10 cellular contexts compared by ENCODE assay signal in genomic region chr10:119251315-119251708, GRCh38. TPM values are rescaled to one million over a fixed set of nuclear protein-coding genes. Genes with fewer than 3 reads are reported as not detected.
DNase-seq lines count a peak whose midpoint lies in the region; ATAC-seq and TF ChIP-seq lines count a peak whose summit lies in the region.
"Had no signal": no experiment of that assay in that cellular context is flagged by ENCODE, and none has a peak within 500 bp of the region (broad histone marks: within the 10 kb centered on the region; RNA-seq: fewer than 3 reads in every experiment).

No MANE protein-coding gene starts in this region.

- no peaks in the 10 kb centered on the region for H3K79me2 ChIP-seq in osteoblast (ENCODE audit: insufficient read depth, low read length)

- H3K27me3 ChIP-seq in SJSA1 (replicated peaks) (no peaks in the 10 kb centered on the region), osteoblast (ENCODE audit: insufficient read depth, low read length) (no peaks in the 10 kb centered on the region), aorta (ENCODE audit: control insufficient read depth in 1 of 2, insufficient read depth in 2 of 2, low read length in 1 of 2) (no peaks in the 10 kb centered on the region)

- H3K4me3 ChIP-seq in SJSA1 (no peak overlapping the region), osteoblast (ENCODE audit: insufficient read depth, low read length) (no peak overlapping the region), aorta (ENCODE audit: low read length in 2 of 2) (no peak overlapping the region)

- no peak for ATAC-seq in HG03025 (IDR thresholded peaks at IDR 0.05; ENCODE audit: low FRiP score, unreplicated experiment)
- no peak for ATAC-seq in aorta (ENCODE audit: low FRiP score)
- no peak for ATAC-seq in GM21381 (IDR thresholded peaks at IDR 0.05; ENCODE audit: unreplicated experiment)

- H4K20me1 ChIP-seq in osteoblast (ENCODE audit: insufficient read depth, low read length), result no peaks in the 10 kb centered on the region

- TF ChIP-seq CTCF in osteoblast (IDR thresholded peaks at IDR 0.05; ENCODE audit: extremely low read depth, low read depth, low read length), result no peak

- DNase-seq in AG08396 (ENCODE audit: low spot score) (peak; percentile 47), SJSA1 (ENCODE audit: low read depth in 1 of 2, low spot score in 2 of 2) (no peak), fibroblast of peridontal ligament (ENCODE audit: extremely low read depth) (peak; percentile 73), osteoblast (ENCODE audit: insufficient read length, low spot score, missing footprints) (peak; percentile 80), KBM-7 (no peak), aorta (no peak)
- DNase-seq: activated B cell treated with CpG ODN at 0.5 μM for 24 hours, NCI-H187 treated with DMSO at 0.1 percent for 48 hours had no signal

- intact Hi-C loops in aorta (cut with DNase I), result loop anchor here (5.0 to 10.0 kb wide), 4 partner anchors 39 to 121 kb away; partner anchors contain the start of gene GRK5 (in 1 of the 2)

- no peaks in the 10 kb centered on the region for H3K9me3 ChIP-seq in SJSA1 (replicated peaks)
- H3K9me3 ChIP-seq in osteoblast (ENCODE audit: low read depth, low read length), result no peaks in the 10 kb centered on the region
- H3K9me3 ChIP-seq in aorta (ENCODE audit: control insufficient read depth, low read length), result no peaks in the 10 kb centered on the region

- H3K27ac ChIP-seq in SJSA1 (peak overlapping the region; percentile 95), osteoblast (ENCODE audit: low read depth, low read length) (peak overlapping the region; percentile 92), aorta (ENCODE audit: low read depth in 1 of 2, low read length in 2 of 2) (peak overlapping the region in 1 of 2 donors; percentile 94)

- WGBS in aorta, 2 donors, result 27 to 28% methylated on average over 7 of the region's 7 CpGs

- H2AFZ ChIP-seq in osteoblast (ENCODE audit: low read length), result no peak overlapping the region

- in situ Hi-C loops in KBM-7 (cut with MboI; ENCODE audit: low pct_unique_long_range_greater_than_20kb, low sequenced_read_pairs), result no loop called here

- H3K4me2 ChIP-seq in osteoblast (ENCODE audit: insufficient read depth, low read length), result peak overlapping the region; percentile 32

- H3K36me3 ChIP-seq in SJSA1, result no peaks in the 10 kb centered on the region
- H3K36me3 ChIP-seq in osteoblast (ENCODE audit: insufficient read depth, low read length), result no peaks in the 10 kb centered on the region
- H3K36me3 ChIP-seq in aorta (ENCODE audit: control insufficient read depth in 1 of 2, insufficient read depth in 2 of 2, low read length in 1 of 2), result no peaks in the 10 kb centered on the region

- H3K4me1 ChIP-seq in SJSA1 (replicated peaks) (peaks cover 80% of the 10 kb centered on the region), osteoblast (ENCODE audit: insufficient read depth, low read length) (peaks cover 53% of the 10 kb centered on the region), aorta (ENCODE audit: control insufficient read depth in 1 of 2, insufficient read depth in 2 of 2, low read length in 2 of 2) (peaks cover 3 to 5% of the 10 kb centered on the region in 2 donors)

RNA-seq across cellular contexts. Expression of gene GRK5, which starts 43.9 kb away (rescaled TPM):
- total RNA-seq in SJSA1 (2014; rRNA removed; shearing (Covaris generic)), result 19.4 TPM in 2 replicates
- 1.5 and 1.8 TPM in 2 replicates for total RNA-seq in osteoblast
- 100 to 1,000 TPM in 1 of 2 donors, 10 to 100 TPM in 1; 73.8 to 112 TPM for total RNA-seq in aorta
- polyA plus RNA-seq in aorta, result 100 to 1,000 TPM in 1 of 2 donors, 10 to 100 TPM in 1; 98.7 to 104 TPM

Comparison
In these comparisons a context has a peak if more than half of its experiments do, and no peak if none do; other contexts are left out.
1. DNase-seq: peak in AG08396 (single experiment), fibroblast of peridontal ligament (single experiment) and osteoblast (single experiment); none in SJSA1 (0 of 2), KBM-7 (single experiment) and aorta (0 of 2).